Comparison of ENCODE assay signal across 25 cellular contexts in the genomic region with DNA sequence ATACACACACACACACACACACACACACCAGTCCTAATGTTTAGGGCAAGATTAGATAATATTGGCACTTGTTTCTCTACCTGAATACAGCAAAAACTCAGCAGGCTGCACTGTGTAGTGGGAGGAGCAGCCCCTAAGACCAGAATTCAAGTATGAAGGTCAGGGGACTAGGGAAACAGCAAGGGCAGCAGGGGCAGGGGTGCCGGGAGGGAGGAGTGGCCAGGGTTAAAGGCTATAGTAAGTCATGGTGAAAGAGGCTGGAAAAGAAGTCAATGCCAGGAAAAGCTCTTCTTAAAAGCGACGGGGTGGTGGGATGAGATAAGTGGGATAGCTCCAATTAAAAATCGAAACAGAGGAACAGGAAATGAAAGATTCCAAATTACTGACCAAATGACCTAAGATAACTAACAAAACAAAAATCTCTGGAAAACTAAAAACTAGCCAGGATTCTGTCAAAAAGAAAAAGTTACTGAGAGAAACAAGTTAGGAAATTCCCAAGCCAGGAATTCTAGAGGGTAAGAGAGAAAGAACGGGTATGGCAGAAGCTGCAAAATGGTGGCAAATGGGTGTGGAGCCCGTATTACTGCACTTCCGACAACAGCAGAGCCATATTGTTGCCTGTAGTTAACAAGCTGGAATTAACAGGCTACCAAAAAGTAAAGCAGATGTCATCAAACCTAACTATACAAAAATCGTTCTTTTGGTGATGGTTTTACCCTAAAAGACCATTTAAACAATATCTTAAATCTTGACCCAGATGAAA. TPM values are rescaled to one million over a fixed set of nuclear protein-coding genes. Genes with fewer than 3 reads are reported as not detected.
"Had no signal": no experiment of that assay in that cellular context is flagged by ENCODE, and none has a peak within 500 bp of the region (broad histone marks: within the 10 kb centered on the region; RNA-seq: fewer than 3 reads in every experiment).

No MANE protein-coding gene starts in this region.

- H3K4me3 ChIP-seq: SK-N-MC had no signal

- ATAC-seq: activated T-helper 17 cell treated with anti-CD3 and anti-CD28 coated beads, Interleukin-2, amount 50 U/mL, for 72 hours; T-cell had no signal

- DNase-seq: activated B cell treated with CpG ODN at 0.5 μM for 24 hours; activated CD4-positive, alpha-beta memory T cell treated with anti-CD3 and anti-CD28 coated beads, Interleukin-2, amount 10 ng/mL, durations not matched to agents 7 days and 5 days; activated CD4-positive, alpha-beta T cell treated with anti-CD3 and anti-CD28 coated beads for 1 hour; activated CD4-positive, alpha-beta T cell treated with anti-CD3 and anti-CD28 coated beads, Interleukin-2, amount 10 ng/mL, durations not matched to agents 7 days and 5 days; activated gamma-delta T cell; activated naive CD4-positive, alpha-beta T cell treated with anti-CD3 and anti-CD28 coated beads for 36 hours; activated T-cell treated with anti-CD3 and anti-CD28 coated beads for 4 hours; activated T-cell treated with anti-CD3 and anti-CD28 coated beads, Interleukin-2, amount 50 U/mL, for 48 hours; amygdala; Kasumi-1; NCI-H146; NCI-H187 treated with DMSO at 0.1 percent for 48 hours; NCI-H2081 treated with DMSO at 0.1 percent for 48 hours; NCI-H2171; NCI-H345; NCI-H510A; NCI-H526 treated with DMSO at 0.1 percent for 48 hours; NK-92 treated with Interleukin-12 subunit alpha and Interleukin-12 subunit beta, amount 100 ng/mL, for 24 hours; T-cell; T-helper 2 cell; T1000 had no signal

- H3K27ac ChIP-seq: SK-N-MC had no signal

RNA-seq across cellular contexts. Expression of a gene that starts 1.3 kb away (rescaled TPM):
- total RNA-seq: activated B cell treated with CpG ODN at 0.5 μM for 24 hours; activated CD4-positive, alpha-beta memory T cell treated with anti-CD3 and anti-CD28 coated beads, Interleukin-2, amount 10 ng/mL, durations not matched to agents 7 days and 5 days; activated CD4-positive, alpha-beta T cell treated with anti-CD3 and anti-CD28 coated beads, Interleukin-2, amount 10 ng/mL, durations not matched to agents 7 days and 5 days; activated CD8-positive, alpha-beta memory T cell treated with anti-CD3 and anti-CD28 coated beads for 36 hours; activated naive CD4-positive, alpha-beta T cell treated with anti-CD3 and anti-CD28 coated beads for 36 hours; activated T-helper 17 cell treated with anti-CD3 and anti-CD28 coated beads, Interleukin-2, amount 50 U/mL, for 72 hours; astrocyte; T-cell had no signal

RNA-seq across cellular contexts. Expression of a gene that starts 8.8 kb away (rescaled TPM):
- total RNA-seq: activated B cell treated with CpG ODN at 0.5 μM for 24 hours; activated CD4-positive, alpha-beta memory T cell treated with anti-CD3 and anti-CD28 coated beads, Interleukin-2, amount 10 ng/mL, durations not matched to agents 7 days and 5 days; activated CD4-positive, alpha-beta T cell treated with anti-CD3 and anti-CD28 coated beads, Interleukin-2, amount 10 ng/mL, durations not matched to agents 7 days and 5 days; activated CD8-positive, alpha-beta memory T cell treated with anti-CD3 and anti-CD28 coated beads for 36 hours; activated naive CD4-positive, alpha-beta T cell treated with anti-CD3 and anti-CD28 coated beads for 36 hours; activated T-helper 17 cell treated with anti-CD3 and anti-CD28 coated beads, Interleukin-2, amount 50 U/mL, for 72 hours; astrocyte; T-cell had no signal
